8 cellular contexts compared by ENCODE assay signal in genomic region chr1:206472454-206472853, GRCh38. TPM values are rescaled to one million over a fixed set of nuclear protein-coding genes. Genes with fewer than 3 reads are reported as not detected.
DNase-seq lines count a peak whose midpoint lies in the region; ATAC-seq and TF ChIP-seq lines count a peak whose summit lies in the region.

No MANE protein-coding gene starts in this region.

- intact Hi-C loops in activated CD8-positive, alpha-beta T cell treated with anti-CD3 and anti-CD28 coated beads for 36 hours (cut with micrococcal nuclease): no loop called here

- H3K27ac Mint-ChIP-seq in HFFc6: peak overlapping the region; percentile 86
- peak overlapping the region; percentile 94 for H3K27ac Mint-ChIP-seq in activated CD8-positive, alpha-beta T cell treated with anti-CD3 and anti-CD28 coated beads for 36 hours

- DNase-seq in AG08395 (ENCODE audit: low spot score): peak; percentile 55
- peak; percentile 51 for DNase-seq in HFFc6
- peak; percentile 60 for DNase-seq in activated CD8-positive, alpha-beta T cell treated with anti-CD3 and anti-CD28 coated beads for 36 hours
- peak; percentile 75 for DNase-seq in kidney tubule cell (ENCODE audit: low spot score)

- no peaks in the 10 kb centered on the region for H3K9me3 Mint-ChIP-seq in HFFc6
- no peaks in the 10 kb centered on the region for H3K9me3 Mint-ChIP-seq in activated CD8-positive, alpha-beta T cell treated with anti-CD3 and anti-CD28 coated beads for 36 hours

- POLR2A ChIA-PET in activated CD8-positive, alpha-beta T cell treated with anti-CD3 and anti-CD28 coated beads for 36 hours (lab: Charles Lee): interaction anchor here (1.0 kb wide), 1 partner anchor 10 kb away, joined by 3 read pairs; no protein-coding TSS in a partner anchor

- H3K4me3 Mint-ChIP-seq in HFFc6: peak overlapping the region; percentile 86
- H3K4me3 Mint-ChIP-seq in activated CD8-positive, alpha-beta T cell treated with anti-CD3 and anti-CD28 coated beads for 36 hours: peak overlapping the region; percentile 73

- peak; percentile 23 for ATAC-seq in activated CD8-positive, alpha-beta T cell treated with anti-CD3 and anti-CD28 coated beads for 36 hours
- no peak for ATAC-seq in HG02885 (IDR thresholded peaks at IDR 0.05; ENCODE audit: poor library complexity, unreplicated experiment)
- ATAC-seq in GM18873 (IDR thresholded peaks at IDR 0.05; ENCODE audit: low FRiP score, unreplicated experiment): no peak
- ATAC-seq in GM19397 (IDR thresholded peaks at IDR 0.05; ENCODE audit: unreplicated experiment): no peak
- ATAC-seq in GM21529 (IDR thresholded peaks at IDR 0.05; ENCODE audit: unreplicated experiment): no peak

- peaks cover 49% of the 10 kb centered on the region for H3K4me1 Mint-ChIP-seq in HFFc6 (ENCODE audit: low read depth)
- peaks cover 79% of the 10 kb centered on the region for H3K4me1 Mint-ChIP-seq in activated CD8-positive, alpha-beta T cell treated with anti-CD3 and anti-CD28 coated beads for 36 hours (ENCODE audit: low read depth)

- no peak for TF ChIP-seq CTCF in HFFc6 (IDR thresholded peaks at IDR 0.05)
- no peak for TF ChIP-seq CTCF in activated CD8-positive, alpha-beta T cell treated with anti-CD3 and anti-CD28 coated beads for 36 hours (IDR thresholded peaks at IDR 0.05)

- CTCF ChIA-PET in activated CD8-positive, alpha-beta T cell treated with anti-CD3 and anti-CD28 coated beads for 36 hours (lab: Charles Lee): interaction anchor here (3.5 kb wide), 1 partner anchor 11 kb away, joined by 40 read pairs; no protein-coding TSS in a partner anchor

- H3K27me3 Mint-ChIP-seq in HFFc6 (ENCODE audit: insufficient read depth): peaks cover 4% of the 10 kb centered on the region
- H3K27me3 Mint-ChIP-seq in activated CD8-positive, alpha-beta T cell treated with anti-CD3 and anti-CD28 coated beads for 36 hours: no peaks in the 10 kb centered on the region

- peaks cover 21% of the 10 kb centered on the region for H3K36me3 Mint-ChIP-seq in HFFc6 (ENCODE audit: low read depth)
- H3K36me3 Mint-ChIP-seq in activated CD8-positive, alpha-beta T cell treated with anti-CD3 and anti-CD28 coated beads for 36 hours (ENCODE audit: low read depth): peaks cover 37% of the 10 kb centered on the region

RNA-seq across cellular contexts. Expression of gene IKBKE, which starts 2.2 kb away (rescaled TPM):
- 10 to 100 TPM; 15.1 to 19.6 (median 17.1) TPM for total RNA-seq in HFFc6 (2021; fragmentation: NEBNext Ultra II Directional; extraction: Animal tissue kit (Norgen Biotek cat#: 25700))
- 10 to 100 TPM; 14.3 to 14.9 TPM for total RNA-seq in activated CD8-positive, alpha-beta T cell treated with anti-CD3 and anti-CD28 coated beads for 36 hours

RNA-seq across cellular contexts. Expression of gene RASSF5, which starts 34.9 kb away (rescaled TPM):
- 1 to 10 TPM in 2 of 6 experiments, under 1 TPM in 4; 0.52 to 1.1 (median 0.82) TPM for total RNA-seq in HFFc6 (2021; fragmentation: NEBNext Ultra II Directional; extraction: Animal tissue kit (Norgen Biotek cat#: 25700))
- 100 to 1,000 TPM; 215 to 218 TPM for total RNA-seq in activated CD8-positive, alpha-beta T cell treated with anti-CD3 and anti-CD28 coated beads for 36 hours

Comparison
In these comparisons a context has a peak if more than half of its experiments do, and no peak if none do; other contexts are left out.
1. RNA of gene RASSF5, which starts 34.9 kb away (total RNA-seq): 215 to 218 TPM in activated CD8-positive, alpha-beta T cell treated with anti-CD3 and anti-CD28 coated beads for 36 hours; 0.52 to 1.1 TPM in HFFc6; every median in the first group is over 100 times any median in the second.
2. Peak in every context shown above with its lines, with median percentiles within 50 percentile points of each other: DNase-seq.